9 cellular contexts compared by ENCODE assay signal in genomic region chr19:46599716-46600392, GRCh38. TPM values are rescaled to one million over a fixed set of nuclear protein-coding genes. Genes with fewer than 3 reads are reported as not detected.
A peak's percentile ranks its signal among the peaks of the same experiment; 100 is the strongest.
DNase-seq lines count a peak whose midpoint lies in the region; ATAC-seq and TF ChIP-seq lines count a peak whose summit lies in the region.
"Had no signal": no experiment of that assay in that cellular context is flagged by ENCODE, and none has a peak within 500 bp of the region (broad histone marks: within the 10 kb centered on the region; RNA-seq: fewer than 3 reads in every experiment).

No MANE protein-coding gene starts in this region.

- no peak for TF ChIP-seq CTCF in esophagus muscularis mucosa (IDR thresholded peaks at IDR 0.05)

- H4K91ac ChIP-seq in trophoblast cell (ENCODE audit: low read depth, low read length), result peak overlapping the region; percentile 97

- TF ChIP-seq EP300 in esophagus muscularis mucosa (IDR thresholded peaks at IDR 0.05), result no peak

- H3K9me3 ChIP-seq in SJSA1 (replicated peaks), result peaks cover 14% of the 10 kb centered on the region; the same call in 1 of the 2 replicates
- peaks cover 0 to 6% (median 0%) of the 10 kb centered on the region in 4 donors for H3K9me3 ChIP-seq in esophagus muscularis mucosa
- H3K9me3 ChIP-seq in trophoblast cell (ENCODE audit: insufficient read depth, low read depth, low read length), result peaks cover 2% of the 10 kb centered on the region

- no peak overlapping the region for H2BK12ac ChIP-seq in trophoblast cell (ENCODE audit: low read length)

- peaks cover 26% of the 10 kb centered on the region for H3K79me2 ChIP-seq in trophoblast cell (ENCODE audit: control insufficient read depth, insufficient read depth, low read length, poor library complexity)

- H3K27me3 ChIP-seq in SJSA1 (replicated peaks) (no peaks in the 10 kb centered on the region), esophagus muscularis mucosa (no peaks in the 10 kb centered on the region), trophoblast cell (ENCODE audit: insufficient read depth, low read length) (no peaks in the 10 kb centered on the region)

- H3K79me1 ChIP-seq in trophoblast cell (ENCODE audit: low read length), result peaks cover 14% of the 10 kb centered on the region

- no peak overlapping the region for H2BK5ac ChIP-seq in trophoblast cell (ENCODE audit: low read depth, low read length, poor library complexity)

- H3K18ac ChIP-seq in trophoblast cell (ENCODE audit: low read length), result peak overlapping the region; percentile 87

- peak overlapping the region; percentile 72 for H2AFZ ChIP-seq in trophoblast cell (ENCODE audit: insufficient read depth, low read length, poor library complexity)

- H3K36me3 ChIP-seq in SJSA1, result peaks cover 27% of the 10 kb centered on the region
- H3K36me3 ChIP-seq in esophagus muscularis mucosa, result no peaks in the 10 kb centered on the region
- peaks cover 0 to 8% of the 10 kb centered on the region in 2 experiments for H3K36me3 ChIP-seq in trophoblast cell (ENCODE audit: control insufficient read depth in 1 of 2, insufficient read depth in 2 of 2, low read length in 2 of 2)

- H3K4me3 ChIP-seq in GM08714 (ENCODE audit: low read length) (peak overlapping the region; percentile 65; the same call in 1 of the 2 replicates), SJSA1 (peak overlapping the region; percentile 99), esophagus muscularis mucosa (peak overlapping the region; percentile 85 to 100 (median 93)), trophoblast cell (ENCODE audit: low read depth, low read length) (peak overlapping the region; percentile 16)

- H4K12ac ChIP-seq in trophoblast cell (ENCODE audit: low read depth, low read length), result peak overlapping the region; percentile 78

- peak overlapping the region; percentile 100 for H3K27ac ChIP-seq in SJSA1
- H3K27ac ChIP-seq in esophagus muscularis mucosa (replicated peaks in 1 of 4), result peak overlapping the region; percentile 96 to 98 (median 96)
- no peak overlapping the region for H3K27ac ChIP-seq in trophoblast cell (ENCODE audit: low read depth, low read length)

- intact Hi-C loops in esophagus muscularis mucosa (cut with DNase I), result no loop called here

- H2BK120ac ChIP-seq in trophoblast cell (ENCODE audit: insufficient read depth, low read length, poor library complexity), result no peak overlapping the region

- H3K4ac ChIP-seq in trophoblast cell (ENCODE audit: low read depth, low read length), result peak overlapping the region; percentile 76

- no peak for TF ChIP-seq POLR2A in esophagus muscularis mucosa (IDR thresholded peaks at IDR 0.05; ENCODE audit: low read depth)

- H3K23ac ChIP-seq in trophoblast cell (ENCODE audit: low read length), result no peak overlapping the region

- H3K4me1 ChIP-seq in SJSA1 (replicated peaks) (peaks cover 22% of the 10 kb centered on the region), esophagus muscularis mucosa (peaks cover 29 to 40% (median 38%) of the 10 kb centered on the region in 4 donors), trophoblast cell (ENCODE audit: control insufficient read depth in 1 of 2, insufficient read depth in 2 of 2, low read length in 2 of 2) (peaks cover 11 to 13% of the 10 kb centered on the region in 2 experiments)

- H3K14ac ChIP-seq in trophoblast cell (ENCODE audit: low read length), result peak overlapping the region; percentile 96

- peak overlapping the region; percentile 65 for H2AK5ac ChIP-seq in trophoblast cell (ENCODE audit: low read length)

- WGBS in esophagus muscularis mucosa, result 68% methylated on average over 9 of the region's 9 CpGs
- WGBS in trophoblast cell (ENCODE audit: extremely low coverage, insufficient coverage, insufficient read length), result no CpG with 5 or more reads among the region's 9 CpGs

- peak overlapping the region; percentile 87 for H4K8ac ChIP-seq in trophoblast cell (ENCODE audit: low read depth, low read length)

- DNase-seq in SJSA1 (ENCODE audit: low read depth in 1 of 2, low spot score in 2 of 2) (no peak), esophagus muscularis mucosa (ENCODE audit: extremely low spot score) (no peak), trophoblast cell (no peak), AML-193 (lab: John Stamatoyannopoulos, UW) (no peak), EL (no peak)

- no peak overlapping the region for H3K9ac ChIP-seq in trophoblast cell (ENCODE audit: low read length)

- ATAC-seq in GM19452 (IDR thresholded peaks at IDR 0.05; ENCODE audit: unreplicated experiment) (no peak), HG03196 (IDR thresholded peaks at IDR 0.05; ENCODE audit: unreplicated experiment) (no peak)

- H3K4me2 ChIP-seq in trophoblast cell (ENCODE audit: low read length), result peak overlapping the region; percentile 72

RNA-seq across cellular contexts. Expression of gene CALM3, which starts 1.3 kb away (rescaled TPM):
- total RNA-seq in SJSA1 (2014; rRNA removed; shearing (Covaris generic)), result 232 and 272 TPM in 2 replicates
- 100 to 1,000 TPM; 114 to 155 (median 129) TPM for total RNA-seq in esophagus muscularis mucosa
- 312 and 341 TPM in 2 replicates for polyA plus RNA-seq in trophoblast cell (2013)

RNA-seq across cellular contexts. Expression of gene PTGIR, which starts 25.0 kb away (rescaled TPM):
- total RNA-seq in SJSA1 (2014; rRNA removed; shearing (Covaris generic)), result not detected in 2 replicates
- total RNA-seq in esophagus muscularis mucosa, result 1 to 10 TPM; 5.9 to 9.1 (median 7.1) TPM
- polyA plus RNA-seq in trophoblast cell (2013), result 0.57 and 0.64 TPM in 2 replicates

RNA-seq across cellular contexts. Expression of gene GNG8, which starts 36.1 kb away (rescaled TPM):
- not detected in 2 replicates for total RNA-seq in SJSA1 (2014; rRNA removed; shearing (Covaris generic))
- not detected for total RNA-seq in esophagus muscularis mucosa
- polyA plus RNA-seq in trophoblast cell (2013), result 2.0 TPM in 1 of 2 replicates, not detected in the other
- polyA plus RNA-seq: aorta had no signal

Comparison
In these comparisons a context has a peak if more than half of its experiments do, and no peak if none do; other contexts are left out.
1. H3K4me3 ChIP-seq: peak in every context shown above with its lines; median percentile 99 in SJSA1; 93 in esophagus muscularis mucosa; 65 in GM08714; 16 in trophoblast cell.